ENCODE assay signal across 9 cellular contexts in the genomic region with DNA sequence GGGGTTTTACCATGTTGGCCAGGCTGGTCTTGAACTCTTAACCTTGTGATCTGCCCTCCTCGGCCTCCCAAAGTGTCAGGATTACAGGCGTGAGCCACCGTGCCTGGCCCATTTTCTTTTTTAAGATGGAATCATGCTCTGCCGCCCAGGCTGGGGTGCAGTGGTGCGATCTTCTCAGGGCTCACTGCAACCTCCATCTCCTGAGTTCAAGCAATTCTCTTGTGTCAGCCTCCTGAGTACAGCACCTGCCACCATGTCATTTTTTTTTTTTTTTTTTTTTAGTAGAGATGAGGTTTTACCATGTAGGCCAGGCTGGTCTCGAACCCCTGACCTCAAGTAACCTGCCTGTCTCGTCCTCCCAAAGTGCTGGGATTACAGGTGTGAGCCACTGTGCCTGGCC. TPM values are rescaled to one million over a fixed set of nuclear protein-coding genes. Genes with fewer than 3 reads are reported as not detected.
DNase-seq lines count a peak whose midpoint lies in the region; ATAC-seq and TF ChIP-seq lines count a peak whose summit lies in the region.
"Not testable (repeated sequence)": the region's sequence is repeated elsewhere in the genome, so short reads cannot be mapped to it uniquely, and the experiment has no call there.
"Had no signal": no experiment of that assay in that cellular context is flagged by ENCODE, and none has a peak within 500 bp of the region (broad histone marks: within the 10 kb centered on the region; RNA-seq: fewer than 3 reads in every experiment).

No MANE protein-coding gene starts in this region.

- H3K9me3 Mint-ChIP-seq in activated CD4-positive, alpha-beta T cell treated with anti-CD3 and anti-CD28 coated beads, Interleukin-2, amount 10 ng/mL, durations not matched to agents 24 days and 14 days = not testable (repeated sequence)

- 63 to 82% (median 72%) methylated on average over 7 of the region's 7 CpGs for WGBS in spleen, 5 donors

- intact Hi-C loops in activated CD4-positive, alpha-beta T cell treated with anti-CD3 and anti-CD28 coated beads, Interleukin-2, amount 10 ng/mL, durations not matched to agents 24 days and 14 days (cut with micrococcal nuclease); spleen (cut with DNase I; ENCODE audit: low total_unique reads): not testable (repeated sequence)

- not testable (repeated sequence) for H3K27me3 ChIP-seq in spleen (replicated peaks in 1 of 7)

- H3K36me3 Mint-ChIP-seq in activated CD4-positive, alpha-beta T cell treated with anti-CD3 and anti-CD28 coated beads, Interleukin-2, amount 10 ng/mL, durations not matched to agents 24 days and 14 days (ENCODE audit: low read depth) = peaks cover 37% of the 10 kb centered on the region

- peak; percentile 59 for DNase-seq in NAMALWA (ENCODE audit: low spot score)
- peak; percentile 18 for DNase-seq in activated CD4-positive, alpha-beta T cell treated with anti-CD3 and anti-CD28 coated beads, Interleukin-2, amount 10 ng/mL, durations not matched to agents 24 days and 14 days
- DNase-seq in spleen = peak; percentile 63

- H3K27ac ChIP-seq in C4-2B (0 out of 2 replicates have a peak overlapping the region, but pooled peaks have one; percentile 1), spleen (peak overlapping the region in 7 of 8 donors; percentile 9 to 84 (median 69))

- not testable (repeated sequence) for H3K9me3 ChIP-seq in spleen

- peak; percentile 1 for ATAC-seq in GM18907 (IDR thresholded peaks at IDR 0.05; ENCODE audit: unreplicated experiment)
- peak; percentile 6 for ATAC-seq in GM21381 (IDR thresholded peaks at IDR 0.05; ENCODE audit: unreplicated experiment)
- ATAC-seq in HG02642 (IDR thresholded peaks at IDR 0.05; ENCODE audit: poor library complexity, unreplicated experiment) = peak; percentile 1
- peak; percentile 4 for ATAC-seq in HG03064 (IDR thresholded peaks at IDR 0.05; ENCODE audit: low read depth, unreplicated experiment)

- not testable (repeated sequence) for H3K36me3 ChIP-seq in spleen

- not testable (repeated sequence) for H3K27me3 Mint-ChIP-seq in activated CD4-positive, alpha-beta T cell treated with anti-CD3 and anti-CD28 coated beads, Interleukin-2, amount 10 ng/mL, durations not matched to agents 24 days and 14 days

- not testable (repeated sequence) for H3K27ac Mint-ChIP-seq in activated CD4-positive, alpha-beta T cell treated with anti-CD3 and anti-CD28 coated beads, Interleukin-2, amount 10 ng/mL, durations not matched to agents 24 days and 14 days

- H3K4me3 ChIP-seq in spleen = not testable (repeated sequence)

- TF ChIP-seq POLR2A in spleen (IDR thresholded peaks at IDR 0.05) = not testable (repeated sequence)

- peaks cover 19 to 99% (median 62%) of the 10 kb centered on the region in 6 donors for H3K4me1 ChIP-seq in spleen

- not testable (repeated sequence) for TF ChIP-seq CTCF in C4-2B (conservative IDR thresholded peaks at IDR 0.05); spleen (IDR thresholded peaks at IDR 0.05 in 8 of 11, conservative IDR thresholded peaks at IDR 0.05 in 3 of 11)

- not testable (repeated sequence) for H3K4me3 Mint-ChIP-seq in activated CD4-positive, alpha-beta T cell treated with anti-CD3 and anti-CD28 coated beads, Interleukin-2, amount 10 ng/mL, durations not matched to agents 24 days and 14 days

- H3K4me1 Mint-ChIP-seq in activated CD4-positive, alpha-beta T cell treated with anti-CD3 and anti-CD28 coated beads, Interleukin-2, amount 10 ng/mL, durations not matched to agents 24 days and 14 days = peaks cover 40% of the 10 kb centered on the region

RNA-seq across cellular contexts. Expression of gene MCTP2, which starts 26.4 kb away (rescaled TPM):
- total RNA-seq in activated CD4-positive, alpha-beta T cell treated with anti-CD3 and anti-CD28 coated beads, Interleukin-2, amount 10 ng/mL, durations not matched to agents 24 days and 14 days = 49.8 and 58.9 TPM in 2 replicates
- 100 to 1,000 TPM in 6 of 7 donors, 10 to 100 TPM in 1; 80.3 to 205 (median 124) TPM for total RNA-seq in spleen
- polyA plus RNA-seq in spleen = 1 to 10 TPM; 5.6 to 7.4 (median 6.7) TPM
- total RNA-seq: A172 had no signal
